11 cellular contexts compared by ENCODE assay signal in genomic region chr11:108620958-108621772, GRCh38. TPM values are rescaled to one million over a fixed set of nuclear protein-coding genes. Genes with fewer than 3 reads are reported as not detected.
DNase-seq lines count a peak whose midpoint lies in the region; ATAC-seq and TF ChIP-seq lines count a peak whose summit lies in the region.
"Had no signal": no experiment of that assay in that cellular context is flagged by ENCODE, and none has a peak within 500 bp of the region (broad histone marks: within the 10 kb centered on the region; RNA-seq: fewer than 3 reads in every experiment).

No MANE protein-coding gene starts in this region.

- H4K20me1 ChIP-seq in MM.1S (ENCODE audit: insufficient read depth, low read length), result no peaks in the 10 kb centered on the region

- no peak for DNase-seq in activated T-cell treated with anti-CD3 and anti-CD28 coated beads, Interleukin-2, amount 50 U/mL, for 24 hours
- DNase-seq in activated T-cell treated with anti-CD3 and anti-CD28 coated beads, Interleukin-2, amount 50 U/mL, for 48 hours, result no peak
- DNase-seq in MM.1S (peak; percentile 94), medulla oblongata (ENCODE audit: extremely low spot score) (no peak), NCI-H1048 (lab: John Stamatoyannopoulos, UW) (no peak)
- no peak for DNase-seq in stimulated activated naive CD8-positive, alpha-beta T cell treated with anti-CD3 and anti-CD28 coated beads, Interleukin-15, amount 100 ng/mL, for 72 hours
- no peak for DNase-seq in activated naive CD4-positive, alpha-beta T cell treated with anti-CD3 and anti-CD28 coated beads for 36 hours

- H3K9me3 Mint-ChIP-seq in activated T-cell treated with anti-CD3 and anti-CD28 coated beads, Interleukin-2, amount 50 U/mL, for 24 hours, result no peaks in the 10 kb centered on the region
- no peaks in the 10 kb centered on the region for H3K9me3 Mint-ChIP-seq in stimulated activated naive CD8-positive, alpha-beta T cell treated with anti-CD3 and anti-CD28 coated beads, Interleukin-15, amount 100 ng/mL, for 72 hours
- no peaks in the 10 kb centered on the region for H3K9me3 Mint-ChIP-seq in activated naive CD4-positive, alpha-beta T cell treated with anti-CD3 and anti-CD28 coated beads for 36 hours

- H3K36me3 ChIP-seq in MM.1S (replicated peaks; ENCODE audit: insufficient read depth, low read length), result no peaks in the 10 kb centered on the region

- 0 out of 2 replicates have a peak overlapping the region, but pooled peaks have one; percentile 19 for H3K4me3 ChIP-seq in MM.1S (ENCODE audit: low read length)

- no peaks in the 10 kb centered on the region for H3K36me3 Mint-ChIP-seq in activated T-cell treated with anti-CD3 and anti-CD28 coated beads, Interleukin-2, amount 50 U/mL, for 24 hours (ENCODE audit: low read depth)
- no peaks in the 10 kb centered on the region for H3K36me3 Mint-ChIP-seq in activated naive CD4-positive, alpha-beta T cell treated with anti-CD3 and anti-CD28 coated beads for 36 hours (ENCODE audit: low read depth)
- H3K36me3 Mint-ChIP-seq: IgD-negative memory B cell, WTC11 had no signal

- TF ChIP-seq CTCF in MM.1S (IDR thresholded peaks at IDR 0.05; ENCODE audit: low read length), result no peak

- no peak overlapping the region for H2AFZ ChIP-seq in MM.1S (ENCODE audit: low read length)

- CTCF ChIA-PET in activated naive CD4-positive, alpha-beta T cell treated with anti-CD3 and anti-CD28 coated beads for 36 hours (lab: Charles Lee), result interaction anchor here (0.7 kb wide), 1 partner anchor 225 kb away, joined by 7 read pairs; no protein-coding TSS in a partner anchor

- H3K4me3 Mint-ChIP-seq in activated T-cell treated with anti-CD3 and anti-CD28 coated beads, Interleukin-2, amount 50 U/mL, for 24 hours, result no peak overlapping the region
- H3K4me3 Mint-ChIP-seq in stimulated activated naive CD8-positive, alpha-beta T cell treated with anti-CD3 and anti-CD28 coated beads, Interleukin-15, amount 100 ng/mL, for 72 hours, result peak overlapping the region; percentile 36 to 46
- no peak overlapping the region for H3K4me3 Mint-ChIP-seq in activated naive CD4-positive, alpha-beta T cell treated with anti-CD3 and anti-CD28 coated beads for 36 hours
- H3K4me3 Mint-ChIP-seq: IgD-negative memory B cell, nephron, WTC11 had no signal

- peak overlapping the region; percentile 56; the same call in 1 of the 2 replicates for H3K27ac ChIP-seq in MM.1S (ENCODE audit: low read length)

- peak overlapping the region; percentile 76 for H3K4me2 ChIP-seq in MM.1S (ENCODE audit: low read depth, low read length)

- no peaks in the 10 kb centered on the region for H3K79me2 ChIP-seq in MM.1S (ENCODE audit: low read length)

- H3K27me3 ChIP-seq in MM.1S (replicated peaks; ENCODE audit: insufficient read depth, low read length), result no peaks in the 10 kb centered on the region

- H3K4me1 ChIP-seq in MM.1S (ENCODE audit: low read length), result peaks cover 23% of the 10 kb centered on the region

- H3F3A ChIP-seq in MM.1S (ENCODE audit: insufficient read depth, low read length), result peaks cover 17% of the 10 kb centered on the region

- intact Hi-C loops in activated naive CD4-positive, alpha-beta T cell treated with anti-CD3 and anti-CD28 coated beads for 36 hours (cut with micrococcal nuclease), result loop anchor here (1.0 to 10.0 kb wide), 12 partner anchors 28 to 1726 kb away; partner anchors contain the start of genes ATM, C11orf65, DDX10 and EXPH5

- peak; percentile 83 for ATAC-seq in HG02763 (IDR thresholded peaks at IDR 0.05; ENCODE audit: unreplicated experiment)
- peak; percentile 90 for ATAC-seq in stimulated activated naive CD8-positive, alpha-beta T cell treated with anti-CD3 and anti-CD28 coated beads, Interleukin-15, amount 100 ng/mL, for 72 hours
- ATAC-seq: WTC11 had no signal

- no peak overlapping the region for H3K9ac ChIP-seq in MM.1S (ENCODE audit: low read length)

- peaks cover 27% of the 10 kb centered on the region for H3K4me1 Mint-ChIP-seq in activated T-cell treated with anti-CD3 and anti-CD28 coated beads, Interleukin-2, amount 50 U/mL, for 24 hours (ENCODE audit: low read depth)
- H3K4me1 Mint-ChIP-seq in stimulated activated naive CD8-positive, alpha-beta T cell treated with anti-CD3 and anti-CD28 coated beads, Interleukin-15, amount 100 ng/mL, for 72 hours, result peaks cover 31% of the 10 kb centered on the region
- peaks cover 24% of the 10 kb centered on the region for H3K4me1 Mint-ChIP-seq in activated naive CD4-positive, alpha-beta T cell treated with anti-CD3 and anti-CD28 coated beads for 36 hours (ENCODE audit: low read depth)
- H3K4me1 Mint-ChIP-seq: nephron had no signal

- no peaks in the 10 kb centered on the region for H3K9me2 ChIP-seq in MM.1S (replicated peaks; ENCODE audit: insufficient read depth, low read length)

- H3K9me3 ChIP-seq in MM.1S (replicated peaks; ENCODE audit: insufficient read depth, low read length), result no peaks in the 10 kb centered on the region

- peak overlapping the region; percentile 63 for H3K27ac Mint-ChIP-seq in activated T-cell treated with anti-CD3 and anti-CD28 coated beads, Interleukin-2, amount 50 U/mL, for 24 hours
- H3K27ac Mint-ChIP-seq in stimulated activated naive CD8-positive, alpha-beta T cell treated with anti-CD3 and anti-CD28 coated beads, Interleukin-15, amount 100 ng/mL, for 72 hours, result peak overlapping the region in 1 of 2 donors; percentile 29
- no peak overlapping the region for H3K27ac Mint-ChIP-seq in activated naive CD4-positive, alpha-beta T cell treated with anti-CD3 and anti-CD28 coated beads for 36 hours
- H3K27ac Mint-ChIP-seq: IgD-negative memory B cell, nephron, WTC11 had no signal

- H3K27me3 Mint-ChIP-seq in activated T-cell treated with anti-CD3 and anti-CD28 coated beads, Interleukin-2, amount 50 U/mL, for 24 hours, result peaks cover 42% of the 10 kb centered on the region
- H3K27me3 Mint-ChIP-seq in stimulated activated naive CD8-positive, alpha-beta T cell treated with anti-CD3 and anti-CD28 coated beads, Interleukin-15, amount 100 ng/mL, for 72 hours, result peaks cover 38% of the 10 kb centered on the region
- H3K27me3 Mint-ChIP-seq in activated naive CD4-positive, alpha-beta T cell treated with anti-CD3 and anti-CD28 coated beads for 36 hours (ENCODE audit: low read depth), result peaks cover 10% of the 10 kb centered on the region

RNA-seq across cellular contexts. Expression of gene EXPH5, which starts 27.6 kb away (rescaled TPM):
- 1 to 10 TPM; 2.9 to 3.3 TPM for total RNA-seq in activated naive CD4-positive, alpha-beta T cell treated with anti-CD3 and anti-CD28 coated beads for 36 hours

RNA-seq across cellular contexts. Expression of gene DDX10, which starts 43.7 kb away (rescaled TPM):
- total RNA-seq in activated naive CD4-positive, alpha-beta T cell treated with anti-CD3 and anti-CD28 coated beads for 36 hours, result 10 to 100 TPM; 36.6 to 43.0 TPM

Comparison
In these comparisons a context has a peak if more than half of its experiments do, and no peak if none do; other contexts are left out.
1. H3K4me3 Mint-ChIP-seq: peak in stimulated activated naive CD8-positive, alpha-beta T cell treated with anti-CD3 and anti-CD28 coated beads, Interleukin-15, amount 100 ng/mL, for 72 hours (2 of 2); none in activated T-cell treated with anti-CD3 and anti-CD28 coated beads, Interleukin-2, amount 50 U/mL, for 24 hours (single experiment) and activated naive CD4-positive, alpha-beta T cell treated with anti-CD3 and anti-CD28 coated beads for 36 hours (single experiment).